1 cellular context compared by ENCODE assay signal in genomic region chr9:89493181-89493580, GRCh38.
TF ChIP-seq lines count a peak whose summit lies in the region.

No MANE protein-coding gene starts in this region.

TF ChIP-seq in GM12878, 131 proteins besides CTCF, POLR2A, EP300 and RAD21 (continued from another document):
- TF ChIP-seq, protein P1, sequence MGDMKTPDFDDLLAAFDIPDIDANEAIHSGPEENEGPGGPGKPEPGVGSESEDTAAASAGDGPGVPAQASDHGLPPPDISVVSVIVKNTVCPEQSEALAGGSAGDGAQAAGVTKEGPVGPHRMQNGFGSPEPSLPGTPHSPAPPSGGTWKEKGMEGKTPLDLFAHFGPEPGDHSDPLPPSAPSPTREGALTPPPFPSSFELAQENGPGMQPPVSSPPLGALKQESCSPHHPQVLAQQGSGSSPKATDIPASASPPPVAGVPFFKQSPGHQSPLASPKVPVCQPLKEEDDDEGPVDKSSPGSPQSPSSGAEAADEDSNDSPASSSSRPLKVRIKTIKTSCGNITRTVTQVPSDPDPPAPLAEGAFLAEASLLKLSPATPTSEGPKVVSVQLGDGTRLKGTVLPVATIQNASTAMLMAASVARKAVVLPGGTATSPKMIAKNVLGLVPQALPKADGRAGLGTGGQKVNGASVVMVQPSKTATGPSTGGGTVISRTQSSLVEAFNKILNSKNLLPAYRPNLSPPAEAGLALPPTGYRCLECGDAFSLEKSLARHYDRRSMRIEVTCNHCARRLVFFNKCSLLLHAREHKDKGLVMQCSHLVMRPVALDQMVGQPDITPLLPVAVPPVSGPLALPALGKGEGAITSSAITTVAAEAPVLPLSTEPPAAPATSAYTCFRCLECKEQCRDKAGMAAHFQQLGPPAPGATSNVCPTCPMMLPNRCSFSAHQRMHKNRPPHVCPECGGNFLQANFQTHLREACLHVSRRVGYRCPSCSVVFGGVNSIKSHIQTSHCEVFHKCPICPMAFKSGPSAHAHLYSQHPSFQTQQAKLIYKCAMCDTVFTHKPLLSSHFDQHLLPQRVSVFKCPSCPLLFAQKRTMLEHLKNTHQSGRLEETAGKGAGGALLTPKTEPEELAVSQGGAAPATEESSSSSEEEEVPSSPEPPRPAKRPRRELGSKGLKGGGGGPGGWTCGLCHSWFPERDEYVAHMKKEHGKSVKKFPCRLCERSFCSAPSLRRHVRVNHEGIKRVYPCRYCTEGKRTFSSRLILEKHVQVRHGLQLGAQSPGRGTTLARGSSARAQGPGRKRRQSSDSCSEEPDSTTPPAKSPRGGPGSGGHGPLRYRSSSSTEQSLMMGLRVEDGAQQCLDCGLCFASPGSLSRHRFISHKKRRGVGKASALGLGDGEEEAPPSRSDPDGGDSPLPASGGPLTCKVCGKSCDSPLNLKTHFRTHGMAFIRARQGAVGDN (IDR thresholded peaks at IDR 0.05) = no peak
- TF ChIP-seq NRF1 (conservative IDR thresholded peaks at IDR 0.05; ENCODE audit: low read depth, low read length) = no peak
